ENCODE assay signal across 18 cellular contexts in genomic region chr1:198246331-198246730, GRCh38.
"Had no signal": no experiment of that assay in that cellular context is flagged by ENCODE, and none has a peak within 500 bp of the region (broad histone marks: within the 10 kb centered on the region; RNA-seq: fewer than 3 reads in every experiment).

No MANE protein-coding gene starts in this region.

- H3K36me3 ChIP-seq: lower lobe of right lung, sigmoid colon, thoracic aorta, upper lobe of left lung had no signal

- H3K4me3 ChIP-seq: esophagus muscularis mucosa, lower lobe of right lung, sigmoid colon, smooth muscle cell, thoracic aorta, upper lobe of left lung had no signal

- DNase-seq: activated CD8-positive, alpha-beta memory T cell treated with anti-CD3 and anti-CD28 coated beads for 24 hours; activated CD8-positive, alpha-beta memory T cell treated with anti-CD3 and anti-CD28 coated beads, Interleukin-2, amount 50 U/mL, for 4 hours; activated naive CD4-positive, alpha-beta T cell treated with Interleukin-2 at 50 U/mL for 16 hours; activated T-cell treated with anti-CD3 and anti-CD28 coated beads, Interleukin-2, amount 50 U/mL, for 4 hours; amygdala; effector memory CD4-positive, alpha-beta T cell; lower lobe of right lung; naive B cell; occipital lobe; sigmoid colon; stimulated activated CD4-positive, alpha-beta T cell treated with anti-CD3 and anti-CD28 coated beads, Interleukin-15, amount 100 ng/mL, for 24 hours; stimulated activated CD8-positive, alpha-beta memory T cell treated with anti-CD3 and anti-CD28 coated beads, Interleukin-4, amount 100 ng/mL, for 48 hours; stimulated activated naive B cell treated with anti-CD40 and anti-IgM and Interleukin-4, amounts not matched to agents 10 μg/mL and 1 μg/mL and 100 μg/mL, for 72 hours; T-helper 1 cell; upper lobe of left lung had no signal

- ATAC-seq: activated T-cell treated with anti-CD3 and anti-CD28 coated beads, Interleukin-2, amount 50 U/mL, for 4 hours; lower lobe of right lung; stimulated activated naive B cell treated with anti-CD40 and anti-IgM and Interleukin-4, amounts not matched to agents 10 μg/mL and 1 μg/mL and 100 μg/mL, for 72 hours had no signal

- H3K27me3 ChIP-seq: esophagus muscularis mucosa, sigmoid colon, upper lobe of left lung had no signal

- H3K9me3 ChIP-seq: esophagus muscularis mucosa, lower lobe of right lung, sigmoid colon, thoracic aorta, upper lobe of left lung had no signal

- H3K4me1 ChIP-seq: lower lobe of right lung had no signal

- H3K27ac ChIP-seq: esophagus muscularis mucosa, lower lobe of right lung, sigmoid colon, thoracic aorta, upper lobe of left lung had no signal
